Comparison of ENCODE assay signal across 8 cellular contexts in genomic region chr7:74173491-74173865, GRCh38. TPM values are rescaled to one million over a fixed set of nuclear protein-coding genes. Genes with fewer than 3 reads are reported as not detected.
DNase-seq lines count a peak whose midpoint lies in the region; ATAC-seq and TF ChIP-seq lines count a peak whose summit lies in the region.

No MANE protein-coding gene starts in this region.

- H3K4me2 ChIP-seq in skeletal muscle satellite cell (ENCODE audit: low read length), result peak overlapping the region; percentile 99

- peaks cover 42% of the 10 kb centered on the region for H3K36me3 Mint-ChIP-seq in activated T-cell treated with anti-CD3 and anti-CD28 coated beads, Interleukin-2, amount 50 U/mL, for 24 hours (ENCODE audit: low read depth)

- peak overlapping the region; percentile 93 for H3K27ac Mint-ChIP-seq in activated T-cell treated with anti-CD3 and anti-CD28 coated beads, Interleukin-2, amount 50 U/mL, for 24 hours

- H3K4me3 ChIP-seq in SJCRH30 (peak overlapping the region; percentile 86), fibroblast of pulmonary artery (replicated peaks; ENCODE audit: low read depth, low read length) (peak overlapping the region; percentile 59), skeletal muscle satellite cell (ENCODE audit: low read length) (peak overlapping the region; percentile 95)

- TF ChIP-seq CTCF in fibroblast of pulmonary artery (IDR thresholded peaks at IDR 0.05; ENCODE audit: low read length, missing control alignments), result no peak

- no peak for DNase-seq in activated T-cell treated with anti-CD3 and anti-CD28 coated beads, Interleukin-2, amount 50 U/mL, for 24 hours
- no peak for DNase-seq in activated T-cell treated with anti-CD3 and anti-CD28 coated beads for 4 hours
- DNase-seq in SJCRH30, result no peak
- no peak for DNase-seq in fibroblast of pulmonary artery (ENCODE audit: low read depth)
- no peak for DNase-seq in AG08396 (ENCODE audit: low spot score)
- DNase-seq in NCI-H774 (lab: John Stamatoyannopoulos, UW), result no peak

- no peak for ATAC-seq in HG03175 (IDR thresholded peaks at IDR 0.05; ENCODE audit: unreplicated experiment)

- no peaks in the 10 kb centered on the region for H3K27me3 ChIP-seq in SJCRH30
- H3K27me3 ChIP-seq in skeletal muscle satellite cell (ENCODE audit: control insufficient read depth, insufficient read depth, low read length), result no peaks in the 10 kb centered on the region

- H3K4me1 ChIP-seq in SJCRH30 (peaks cover 5% of the 10 kb centered on the region; the same call in 1 of the 2 replicates), skeletal muscle satellite cell (ENCODE audit: control insufficient read depth, insufficient read depth, low read length) (peaks cover 34% of the 10 kb centered on the region)

- peaks cover 23% of the 10 kb centered on the region for H3K36me3 ChIP-seq in SJCRH30
- H3K36me3 ChIP-seq in skeletal muscle satellite cell (ENCODE audit: insufficient read depth, low read length), result peaks cover 18% of the 10 kb centered on the region

- H3K27ac ChIP-seq in SJCRH30, result peak overlapping the region; percentile 83

- peak overlapping the region; percentile 97 for H3K9ac ChIP-seq in skeletal muscle satellite cell (ENCODE audit: low read depth, low read length)

- peak overlapping the region; percentile 89 for H3K4me3 Mint-ChIP-seq in activated T-cell treated with anti-CD3 and anti-CD28 coated beads, Interleukin-2, amount 50 U/mL, for 24 hours

- no peaks in the 10 kb centered on the region for H3K27me3 Mint-ChIP-seq in activated T-cell treated with anti-CD3 and anti-CD28 coated beads, Interleukin-2, amount 50 U/mL, for 24 hours

- peaks cover 44% of the 10 kb centered on the region for H3K4me1 Mint-ChIP-seq in activated T-cell treated with anti-CD3 and anti-CD28 coated beads, Interleukin-2, amount 50 U/mL, for 24 hours (ENCODE audit: low read depth)

- H3K9me3 Mint-ChIP-seq in activated T-cell treated with anti-CD3 and anti-CD28 coated beads, Interleukin-2, amount 50 U/mL, for 24 hours, result no peaks in the 10 kb centered on the region

- H3K9me3 ChIP-seq in SJCRH30 (replicated peaks), result no peaks in the 10 kb centered on the region
- no peaks in the 10 kb centered on the region for H3K9me3 ChIP-seq in skeletal muscle satellite cell (replicated peaks; ENCODE audit: low read length)

RNA-seq across cellular contexts. Expression of gene EIF4H, which starts 0.7 kb away (rescaled TPM):
- total RNA-seq in SJCRH30 (2014; rRNA removed; shearing (Covaris generic)), result 453 and 475 TPM in 2 replicates
- total RNA-seq in skeletal muscle satellite cell (2012; rRNA removed), result 262 and 269 TPM in 2 replicates

RNA-seq across cellular contexts. Expression of gene LAT2, which starts 36.3 kb away (rescaled TPM):
- total RNA-seq in SJCRH30 (2014; rRNA removed; shearing (Covaris generic)), result 0.61 and 0.99 TPM in 2 replicates
- total RNA-seq in skeletal muscle satellite cell (2012; rRNA removed), result 0.76 and 1.1 TPM in 2 replicates
